8 cellular contexts compared by ENCODE assay signal in genomic region chr9:34637356-34638137, GRCh38. TPM values are rescaled to one million over a fixed set of nuclear protein-coding genes. Genes with fewer than 3 reads are reported as not detected.
DNase-seq lines count a peak whose midpoint lies in the region; ATAC-seq lines count a peak whose summit lies in the region.

TSS of gene SIGMAR1 (minus strand) at chr9:34637787. CDS start at chr9:34637697, 90 bp downstream.

- H3K4me1 Mint-ChIP-seq in CD8-positive, alpha-beta memory T cell: peaks cover 37 to 40% (median 37%) of the 10 kb centered on the region in 3 donors

- H3K27ac ChIP-seq in CD8-positive, alpha-beta memory T cell (ENCODE audit: low read depth, low read length): peak within 1 kb of the TSS; percentile 41

- no peaks in the 10 kb centered on the region for H3K9me3 ChIP-seq in CD8-positive, alpha-beta memory T cell (ENCODE audit: low read length)

- H3K4me1 ChIP-seq in CD8-positive, alpha-beta memory T cell (ENCODE audit: insufficient read depth, low read length): peaks cover 22% of the 10 kb centered on the region

- peak; percentile 64 for ATAC-seq in GM19468 (IDR thresholded peaks at IDR 0.05; ENCODE audit: extremely low read depth, unreplicated experiment)

- H3K36me3 ChIP-seq in CD8-positive, alpha-beta memory T cell (ENCODE audit: insufficient read depth, low read length): peaks cover 6% of the 10 kb centered on the region

- peak within 1 kb of the TSS; percentile 83 to 97 (median 96) for H3K27ac Mint-ChIP-seq in CD8-positive, alpha-beta memory T cell

- POLR2A ChIA-PET in CD8-positive, alpha-beta memory T cell (lab: Charles Lee): interaction anchor here (0.6 to 3.8 kb wide), 11 partner anchors 10 to 1010 kb away, joined by 3 to 66 read pairs (median 5); partner anchors contain the start of genes DCTN3, DNAI1, FAM219A and GALT
- POLR2A ChIA-PET in activated CD8-positive, alpha-beta memory T cell treated with anti-CD3 and anti-CD28 coated beads for 36 hours (lab: Charles Lee): interaction anchor here (0.6 to 3.1 kb wide), 9 partner anchors 10 to 435 kb away, joined by 3 to 41 read pairs (median 3); partner anchors contain the start of genes DCTN3, GALT and VCP

- no peaks in the 10 kb centered on the region for H3K9me3 Mint-ChIP-seq in CD8-positive, alpha-beta memory T cell

- H3K27me3 Mint-ChIP-seq in CD8-positive, alpha-beta memory T cell: no peaks in the 10 kb centered on the region

- H3K36me3 Mint-ChIP-seq in CD8-positive, alpha-beta memory T cell: peaks cover 0 to 21% (median 0%) of the 10 kb centered on the region in 3 donors

- CTCF ChIA-PET in CD8-positive, alpha-beta memory T cell (lab: Charles Lee): interaction anchor here (1.0 to 9.5 kb wide), 13 partner anchors 8 to 272 kb away, joined by 3 to 141 read pairs (median 6); partner anchors contain the start of genes ARID3C, DCTN3, GALT and RPP25L
- CTCF ChIA-PET in activated CD8-positive, alpha-beta memory T cell treated with anti-CD3 and anti-CD28 coated beads for 36 hours (lab: Charles Lee): interaction anchor here (0.5 to 10.9 kb wide), 8 partner anchors 8 to 65 kb away, joined by 3 to 89 read pairs (median 6); partner anchors contain the start of genes ARID3C, GALT and RPP25L

- peak; percentile 90 to 95 (median 94) for DNase-seq in CD8-positive, alpha-beta memory T cell
- DNase-seq in HT-29 (ENCODE audit: low spot score) (peak; percentile 94), lung microvascular endothelial cell (ENCODE audit: low read depth in 2 of 2) (peak; percentile 93)
- DNase-seq in NK-92 treated with Interleukin-12 subunit alpha and Interleukin-12 subunit beta, amount 100 ng/mL, for 24 hours (lab: John Stamatoyannopoulos, UW): peak; percentile 82
- DNase-seq in effector CD8-positive, alpha-beta T cell (lab: John Stamatoyannopoulos, UW): peak; percentile 90
- DNase-seq in stimulated activated CD4-positive, alpha-beta T cell treated with anti-CD3 and anti-CD28 coated beads, TNF-alpha, amount 100 ng/mL, for 4 hours (ENCODE audit: low read depth in 3 of 3): peak; percentile 89 to 94 (median 92)

- H3K4me3 ChIP-seq in CD8-positive, alpha-beta memory T cell (ENCODE audit: low read length): peak within 1 kb of the TSS; percentile 90

- H3K4me3 Mint-ChIP-seq in CD8-positive, alpha-beta memory T cell: peak within 1 kb of the TSS; percentile 83 to 94 (median 88)

- no peaks in the 10 kb centered on the region for H3K27me3 ChIP-seq in CD8-positive, alpha-beta memory T cell (ENCODE audit: insufficient read depth, low read length, poor library complexity, severe bottlenecking)

RNA-seq across cellular contexts. Expression of gene SIGMAR1, which starts in this region (rescaled TPM):
- total RNA-seq in CD8-positive, alpha-beta memory T cell: 100 to 1,000 TPM; 138 to 141 TPM
- 95.4 TPM for polyA plus RNA-seq in CD8-positive, alpha-beta memory T cell
- 239 and 269 TPM in 2 replicates for total RNA-seq in HT-29 (2014; rRNA removed; shearing (Covaris generic))
- total RNA-seq in activated CD8-positive, alpha-beta memory T cell treated with anti-CD3 and anti-CD28 coated beads for 36 hours: 100 to 1,000 TPM; 141 to 147 TPM
- total RNA-seq in lung microvascular endothelial cell: 29.2 and 31.0 TPM in 2 replicates

Comparison
In these comparisons a context has a peak if more than half of its experiments do, and no peak if none do; other contexts are left out.
1. Peak in every context shown above with its lines: DNase-seq, ATAC-seq, H3K4me3 ChIP-seq and H3K27ac ChIP-seq.